16 cellular contexts compared by ENCODE assay signal in genomic region chr2:95342556-95343320, GRCh38. TPM values are rescaled to one million over a fixed set of nuclear protein-coding genes. Genes with fewer than 3 reads are reported as not detected.
"Had no signal": no experiment of that assay in that cellular context is flagged by ENCODE, and none has a peak within 500 bp of the region (broad histone marks: within the 10 kb centered on the region; RNA-seq: fewer than 3 reads in every experiment).

No MANE protein-coding gene starts in this region.

- DNase-seq: activated CD4-positive, alpha-beta T cell treated with anti-CD3 and anti-CD28 coated beads, Interleukin-2, amount 50 U/mL, for 4 hours; activated CD4-positive, CD25-positive, alpha-beta regulatory T cell treated with anti-CD3 and anti-CD28 coated beads, Interleukin-2, amount 50 U/mL, for 72 hours; activated CD8-positive, alpha-beta memory T cell treated with anti-CD3 and anti-CD28 coated beads, Interleukin-2, amount 10 ng/mL, durations not matched to agents 7 days and 5 days; activated naive CD4-positive, alpha-beta T cell; activated T-cell treated with anti-CD3 and anti-CD28 coated beads, Interleukin-2, amount 50 U/mL, for 48 hours; adrenal gland; body of pancreas; dermis blood vessel endothelial cell; erythroblast; hippocampal formation; small intestine; T-helper 9 cell had no signal

- H3K27me3 ChIP-seq: adrenal gland, body of pancreas, pancreas had no signal

- H3K4me1 Mint-ChIP-seq: central memory CD8-positive, alpha-beta T cell; nephron had no signal

- ATAC-seq: activated CD8-positive, alpha-beta memory T cell treated with anti-CD3 and anti-CD28 coated beads, Interleukin-2, amount 10 ng/mL, durations not matched to agents 7 days and 5 days; body of pancreas; pancreas had no signal

- H3K4me3 ChIP-seq: adrenal gland, body of pancreas, pancreas, tibial nerve had no signal

- H3K4me3 Mint-ChIP-seq: activated CD8-positive, alpha-beta memory T cell treated with anti-CD3 and anti-CD28 coated beads, Interleukin-2, amount 10 ng/mL, durations not matched to agents 7 days and 5 days; central memory CD8-positive, alpha-beta T cell had no signal

- H3K9me3 Mint-ChIP-seq: central memory CD8-positive, alpha-beta T cell; nephron had no signal

- H3K27ac Mint-ChIP-seq: activated CD8-positive, alpha-beta memory T cell treated with anti-CD3 and anti-CD28 coated beads, Interleukin-2, amount 10 ng/mL, durations not matched to agents 7 days and 5 days; nephron had no signal

- H3K9me3 ChIP-seq: adrenal gland, body of pancreas, pancreas, tibial nerve had no signal

- FAIRE-seq: pancreas, small intestine had no signal

- H3K36me3 Mint-ChIP-seq: activated CD8-positive, alpha-beta memory T cell treated with anti-CD3 and anti-CD28 coated beads, Interleukin-2, amount 10 ng/mL, durations not matched to agents 7 days and 5 days had no signal

- H3K4me1 ChIP-seq: pancreas had no signal

- H3K36me3 ChIP-seq: adrenal gland, pancreas, tibial nerve had no signal

- H3K27ac ChIP-seq: adrenal gland, body of pancreas, pancreas, tibial nerve had no signal

RNA-seq across cellular contexts. Expression of gene KCNIP3, which starts 45.6 kb away (rescaled TPM):
- total RNA-seq: activated CD8-positive, alpha-beta memory T cell treated with anti-CD3 and anti-CD28 coated beads, Interleukin-2, amount 10 ng/mL, durations not matched to agents 7 days and 5 days had no signal
